ENCODE assay signal across 1 cellular context in the genomic region with DNA sequence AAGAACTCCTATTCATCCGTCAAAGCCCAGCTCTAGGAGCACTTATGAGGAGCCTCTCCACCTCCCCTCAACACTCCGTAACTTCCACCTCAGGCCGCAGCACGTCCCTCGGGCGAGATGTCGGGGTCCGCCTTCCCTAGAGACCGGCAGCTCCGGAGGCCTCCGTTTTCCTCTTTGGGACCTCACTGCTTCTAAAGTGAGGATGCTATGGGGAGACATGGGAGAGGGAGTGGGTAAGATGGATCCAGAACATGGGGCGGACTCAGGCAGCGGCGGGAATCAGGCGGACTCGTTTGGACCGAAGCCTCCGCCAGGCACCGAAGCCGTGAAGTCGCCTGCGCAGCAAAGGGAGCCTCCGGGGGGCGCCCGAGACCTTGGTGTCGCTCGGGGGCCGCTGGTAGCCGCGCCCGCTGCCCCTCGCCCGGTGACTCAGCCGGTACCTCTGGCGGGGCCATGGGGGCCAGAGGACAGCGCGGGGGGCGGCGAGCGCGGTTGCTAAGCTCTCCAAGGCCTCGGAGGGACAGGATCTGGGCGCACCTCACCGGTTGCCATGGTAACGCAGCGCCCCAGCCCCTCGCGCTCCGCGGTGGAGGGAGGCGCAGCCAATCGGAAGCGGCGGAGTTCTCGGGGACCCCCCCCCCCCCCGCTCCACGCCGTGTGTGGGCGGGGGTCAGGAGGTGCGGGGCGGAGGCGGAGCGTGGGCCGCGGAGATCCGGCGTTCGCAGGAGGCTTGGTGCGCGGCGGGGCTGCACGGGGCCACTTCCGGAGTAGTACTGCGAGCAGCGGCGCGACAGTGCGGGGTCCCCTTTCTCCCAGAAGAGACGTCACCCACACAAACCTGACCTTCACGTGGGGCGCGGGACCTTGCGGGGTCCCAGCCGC.
TF ChIP-seq lines count a peak whose summit lies in the region.

No MANE protein-coding gene starts in this region.

TF ChIP-seq in HEK293, 187 proteins besides CTCF, POLR2A, EP300 and RAD21 (continued from another document and continues in another):
- TF ChIP-seq, protein P1, sequence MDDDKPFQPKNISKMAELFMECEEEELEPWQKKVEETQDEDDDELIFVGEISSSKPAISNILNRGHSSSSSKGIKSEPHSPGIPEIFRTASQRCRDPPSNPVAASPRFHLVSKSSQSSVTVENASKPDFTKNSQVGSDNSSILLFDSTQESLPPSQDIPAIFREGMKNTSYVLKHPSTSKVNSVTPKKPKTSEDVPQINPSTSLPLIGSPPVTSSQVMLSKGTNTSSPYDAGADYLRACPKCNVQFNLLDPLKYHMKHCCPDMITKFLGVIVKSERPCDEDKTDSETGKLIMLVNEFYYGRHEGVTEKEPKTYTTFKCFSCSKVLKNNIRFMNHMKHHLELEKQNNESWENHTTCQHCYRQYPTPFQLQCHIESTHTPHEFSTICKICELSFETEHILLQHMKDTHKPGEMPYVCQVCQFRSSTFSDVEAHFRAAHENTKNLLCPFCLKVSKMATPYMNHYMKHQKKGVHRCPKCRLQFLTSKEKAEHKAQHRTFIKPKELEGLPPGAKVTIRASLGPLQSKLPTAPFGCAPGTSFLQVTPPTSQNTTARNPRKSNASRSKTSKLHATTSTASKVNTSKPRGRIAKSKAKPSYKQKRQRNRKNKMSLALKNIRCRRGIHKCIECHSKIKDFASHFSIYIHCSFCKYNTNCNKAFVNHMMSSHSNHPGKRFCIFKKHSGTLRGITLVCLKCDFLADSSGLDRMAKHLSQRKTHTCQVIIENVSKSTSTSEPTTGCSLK (tag by site-specific recombination; IDR thresholded peaks at IDR 0.05) = no peak
- no peak for TF ChIP-seq ZNF132 (tag by site-specific recombination; IDR thresholded peaks at IDR 0.05; ENCODE audit: borderline replicate concordance)
- TF ChIP-seq ZNF561 (tag by site-specific recombination; IDR thresholded peaks at IDR 0.05; ENCODE audit: borderline replicate concordance) = peak; percentile 57; the same call in 1 of the 2 replicates
- TF ChIP-seq MYNN (tag by site-specific recombination; IDR thresholded peaks at IDR 0.05; ENCODE audit: borderline replicate concordance) = peak; percentile 74
- TF ChIP-seq ZNF558 (tag by site-specific recombination; IDR thresholded peaks at IDR 0.05) = no peak
- TF ChIP-seq ZNF394 (tag by site-specific recombination; IDR thresholded peaks at IDR 0.05; ENCODE audit: borderline replicate concordance) = no peak
- TF ChIP-seq ZSCAN16 (tag by site-specific recombination; IDR thresholded peaks at IDR 0.05) = no peak
- no peak for TF ChIP-seq ZNF416 (tag by site-specific recombination; IDR thresholded peaks at IDR 0.05)
- TF ChIP-seq ZBTB1 (tag by site-specific recombination; IDR thresholded peaks at IDR 0.05) = no peak; the same call in 1 of the 2 replicates
- TF ChIP-seq ZNF23 (tag by site-specific recombination; IDR thresholded peaks at IDR 0.05; ENCODE audit: borderline replicate concordance) = no peak
- no peak for TF ChIP-seq ZNF768 (tag by site-specific recombination; IDR thresholded peaks at IDR 0.05)
- TF ChIP-seq, protein P2, sequence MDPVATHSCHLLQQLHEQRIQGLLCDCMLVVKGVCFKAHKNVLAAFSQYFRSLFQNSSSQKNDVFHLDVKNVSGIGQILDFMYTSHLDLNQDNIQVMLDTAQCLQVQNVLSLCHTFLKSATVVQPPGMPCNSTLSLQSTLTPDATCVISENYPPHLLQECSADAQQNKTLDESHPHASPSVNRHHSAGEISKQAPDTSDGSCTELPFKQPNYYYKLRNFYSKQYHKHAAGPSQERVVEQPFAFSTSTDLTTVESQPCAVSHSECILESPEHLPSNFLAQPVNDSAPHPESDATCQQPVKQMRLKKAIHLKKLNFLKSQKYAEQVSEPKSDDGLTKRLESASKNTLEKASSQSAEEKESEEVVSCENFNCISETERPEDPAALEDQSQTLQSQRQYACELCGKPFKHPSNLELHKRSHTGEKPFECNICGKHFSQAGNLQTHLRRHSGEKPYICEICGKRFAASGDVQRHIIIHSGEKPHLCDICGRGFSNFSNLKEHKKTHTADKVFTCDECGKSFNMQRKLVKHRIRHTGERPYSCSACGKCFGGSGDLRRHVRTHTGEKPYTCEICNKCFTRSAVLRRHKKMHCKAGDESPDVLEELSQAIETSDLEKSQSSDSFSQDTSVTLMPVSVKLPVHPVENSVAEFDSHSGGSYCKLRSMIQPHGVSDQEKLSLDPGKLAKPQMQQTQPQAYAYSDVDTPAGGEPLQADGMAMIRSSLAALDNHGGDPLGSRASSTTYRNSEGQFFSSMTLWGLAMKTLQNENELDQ (tag by site-specific recombination; IDR thresholded peaks at IDR 0.05; ENCODE audit: low read depth) = no peak
- TF ChIP-seq PRDM1 (tag by site-specific recombination; IDR thresholded peaks at IDR 0.05) = no peak
- peak; percentile 95 for TF ChIP-seq EGR2 (tag by site-specific recombination; IDR thresholded peaks at IDR 0.05; ENCODE audit: low read depth)
- no peak for TF ChIP-seq BCL6B (tag by site-specific recombination; IDR thresholded peaks at IDR 0.05)
- no peak for TF ChIP-seq ZNF362 (tag by site-specific recombination; IDR thresholded peaks at IDR 0.05)
- TF ChIP-seq PBX3 (CRISPR knock-in tag; IDR thresholded peaks at IDR 0.05) = 0 out of 2 replicates have a peak, but pooled peaks have one; percentile 59
- TF ChIP-seq ZNF10 (tag by site-specific recombination; IDR thresholded peaks at IDR 0.05) = no peak
- TF ChIP-seq ZNF184 (tag by site-specific recombination; IDR thresholded peaks at IDR 0.05) = no peak
- TF ChIP-seq ZNF530 (tag by site-specific recombination; IDR thresholded peaks at IDR 0.05; ENCODE audit: low read depth) = no peak
- TF ChIP-seq GFI1B (tag by site-specific recombination; IDR thresholded peaks at IDR 0.05) = no peak
- TF ChIP-seq ZNF501 (tag by site-specific recombination; IDR thresholded peaks at IDR 0.05) = peak; percentile 58
- TF ChIP-seq GLIS2 (tag by site-specific recombination; IDR thresholded peaks at IDR 0.05) = peak; percentile 99
- no peak for TF ChIP-seq ZNF354C (tag by site-specific recombination; IDR thresholded peaks at IDR 0.05; ENCODE audit: borderline replicate concordance, low read depth)
- no peak for TF ChIP-seq ZNF518A (tag by site-specific recombination; conservative IDR thresholded peaks at IDR 0.05; ENCODE audit: low read depth)
- no peak for TF ChIP-seq ZNF555 (tag by site-specific recombination; conservative IDR thresholded peaks at IDR 0.05)
- no peak; the same call in 1 of the 2 replicates for TF ChIP-seq ZSCAN18 (tag by site-specific recombination; IDR thresholded peaks at IDR 0.05)
- TF ChIP-seq, protein P3, sequence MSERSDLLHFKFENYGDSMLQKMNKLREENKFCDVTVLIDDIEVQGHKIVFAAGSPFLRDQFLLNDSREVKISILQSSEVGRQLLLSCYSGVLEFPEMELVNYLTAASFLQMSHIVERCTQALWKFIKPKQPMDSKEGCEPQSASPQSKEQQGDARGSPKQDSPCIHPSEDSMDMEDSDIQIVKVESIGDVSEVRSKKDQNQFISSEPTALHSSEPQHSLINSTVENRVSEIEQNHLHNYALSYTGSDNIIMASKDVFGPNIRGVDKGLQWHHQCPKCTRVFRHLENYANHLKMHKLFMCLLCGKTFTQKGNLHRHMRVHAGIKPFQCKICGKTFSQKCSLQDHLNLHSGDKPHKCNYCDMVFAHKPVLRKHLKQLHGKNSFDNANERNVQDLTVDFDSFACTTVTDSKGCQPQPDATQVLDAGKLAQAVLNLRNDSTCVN (tag by site-specific recombination; optimal IDR thresholded peaks at IDR 0.05) = peak; percentile 88
- peak; percentile 69 for TF ChIP-seq ZNF76 (tag by site-specific recombination; IDR thresholded peaks at IDR 0.05; ENCODE audit: borderline replicate concordance, low read depth)
- peak; percentile 53 for TF ChIP-seq ZNF660 (tag by site-specific recombination; IDR thresholded peaks at IDR 0.05)
- TF ChIP-seq ZNF391 (tag by site-specific recombination; IDR thresholded peaks at IDR 0.05; ENCODE audit: borderline replicate concordance, low read depth) = no peak
- TF ChIP-seq ZNF600 (tag by site-specific recombination; IDR thresholded peaks at IDR 0.05) = peak; percentile 100
- no peak for TF ChIP-seq ZNF202 (tag by site-specific recombination; IDR thresholded peaks at IDR 0.05; ENCODE audit: borderline replicate concordance)
- peak; percentile 99 for TF ChIP-seq ZFHX2 (tag by site-specific recombination; conservative IDR thresholded peaks at IDR 0.05)
- TF ChIP-seq ZNF785 (tag by site-specific recombination; IDR thresholded peaks at IDR 0.05) = no peak; the same call in 1 of the 2 replicates
- TF ChIP-seq ZNF335 (tag by site-specific recombination; conservative IDR thresholded peaks at IDR 0.05) = peak; percentile 70
- TF ChIP-seq, protein P4, sequence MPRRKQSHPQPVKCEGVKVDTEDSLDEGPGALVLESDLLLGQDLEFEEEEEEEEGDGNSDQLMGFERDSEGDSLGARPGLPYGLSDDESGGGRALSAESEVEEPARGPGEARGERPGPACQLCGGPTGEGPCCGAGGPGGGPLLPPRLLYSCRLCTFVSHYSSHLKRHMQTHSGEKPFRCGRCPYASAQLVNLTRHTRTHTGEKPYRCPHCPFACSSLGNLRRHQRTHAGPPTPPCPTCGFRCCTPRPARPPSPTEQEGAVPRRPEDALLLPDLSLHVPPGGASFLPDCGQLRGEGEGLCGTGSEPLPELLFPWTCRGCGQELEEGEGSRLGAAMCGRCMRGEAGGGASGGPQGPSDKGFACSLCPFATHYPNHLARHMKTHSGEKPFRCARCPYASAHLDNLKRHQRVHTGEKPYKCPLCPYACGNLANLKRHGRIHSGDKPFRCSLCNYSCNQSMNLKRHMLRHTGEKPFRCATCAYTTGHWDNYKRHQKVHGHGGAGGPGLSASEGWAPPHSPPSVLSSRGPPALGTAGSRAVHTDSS (tag by site-specific recombination; IDR thresholded peaks at IDR 0.05) = no peak
- no peak for TF ChIP-seq ZNF48 (tag by site-specific recombination; IDR thresholded peaks at IDR 0.05)
- TF ChIP-seq IKZF3 (tag by site-specific recombination; IDR thresholded peaks at IDR 0.05) = peak; percentile 88
- peak; percentile 55; the same call in 1 of the 2 replicates for TF ChIP-seq ZSCAN30 (tag by site-specific recombination; IDR thresholded peaks at IDR 0.05)
